Comparison of ENCODE assay signal across 1 cellular context in genomic region chr1:91669584-91670350, GRCh38.
TF ChIP-seq lines count a peak whose summit lies in the region.

No MANE protein-coding gene starts in this region.

TF ChIP-seq in H1, 55 proteins besides CTCF, POLR2A, EP300 and RAD21 (continued from another document):
- TF ChIP-seq CHD7 (IDR thresholded peaks at IDR 0.05; ENCODE audit: insufficient replicate concordance, low read length) (no peak), BCL11A (IDR thresholded peaks at IDR 0.05; ENCODE audit: low read depth in 2 of 2, low read length in 2 of 2) (no peak)
TF ChIP-seq in H1: peak in this region for 0.
